In the genomic region with DNA sequence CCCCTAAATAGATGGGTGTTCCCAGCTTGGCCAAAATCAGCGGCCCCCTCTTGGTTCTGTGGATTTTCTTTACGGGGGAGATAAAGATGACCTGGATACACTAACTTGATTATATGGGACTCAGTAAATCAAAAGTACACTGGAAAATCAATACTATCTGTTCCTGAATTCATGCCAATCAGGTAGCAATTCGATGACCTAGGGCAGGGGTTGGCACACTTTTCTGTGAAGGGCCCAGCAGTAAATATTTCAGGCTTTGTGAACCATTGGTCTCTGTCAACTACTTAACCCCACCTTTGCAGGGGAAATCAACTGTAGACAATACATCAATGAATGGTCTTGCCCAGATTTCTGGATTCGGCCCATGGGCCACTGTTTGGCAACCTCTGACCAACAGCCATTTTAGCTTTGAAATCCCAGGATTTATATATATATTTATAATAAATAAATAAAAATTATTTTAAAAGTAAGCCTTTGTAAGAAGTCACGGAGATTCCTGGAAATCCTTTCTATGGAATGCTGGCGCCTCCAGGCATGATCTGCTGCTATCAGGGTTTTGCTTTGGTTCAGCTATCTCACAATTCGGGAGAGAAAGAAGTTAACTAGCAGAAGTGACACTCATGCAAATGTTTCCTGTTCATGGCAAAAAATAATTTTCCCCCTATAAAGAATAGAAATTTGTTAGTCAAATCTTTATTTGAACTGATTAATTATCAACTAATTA, we compare ENCODE assay signal across 2 cellular contexts.
TF ChIP-seq lines count a peak whose summit lies in the region.

No MANE protein-coding gene starts in this region.

TF ChIP-seq in liver, 16 proteins besides CTCF, POLR2A, EP300 and RAD21:
- TF ChIP-seq JUND (IDR thresholded peaks at IDR 0.05) (no peak), ZBTB33 (IDR thresholded peaks at IDR 0.05) (peak; percentile 57), GABPA (IDR thresholded peaks at IDR 0.05 in 1 of 2, conservative IDR thresholded peaks at IDR 0.05 in 1 of 2) (no peak), RXRA (IDR thresholded peaks at IDR 0.05) (peak; percentile 69 to 71), HNF4A (conservative IDR thresholded peaks at IDR 0.05) (peak; percentile 64 to 68), YY1 (IDR thresholded peaks at IDR 0.05) (peak; percentile 37), TAF1 (conservative IDR thresholded peaks at IDR 0.05) (no peak), NR2F2 (IDR thresholded peaks at IDR 0.05) (no peak), EGR1 (IDR thresholded peaks at IDR 0.05; ENCODE audit: low read depth in 2 of 2) (no peak), SP1 (IDR thresholded peaks at IDR 0.05) (peak; percentile 61), FOXA2 (IDR thresholded peaks at IDR 0.05) (peak; percentile 32)
- TF ChIP-seq, protein P1, sequence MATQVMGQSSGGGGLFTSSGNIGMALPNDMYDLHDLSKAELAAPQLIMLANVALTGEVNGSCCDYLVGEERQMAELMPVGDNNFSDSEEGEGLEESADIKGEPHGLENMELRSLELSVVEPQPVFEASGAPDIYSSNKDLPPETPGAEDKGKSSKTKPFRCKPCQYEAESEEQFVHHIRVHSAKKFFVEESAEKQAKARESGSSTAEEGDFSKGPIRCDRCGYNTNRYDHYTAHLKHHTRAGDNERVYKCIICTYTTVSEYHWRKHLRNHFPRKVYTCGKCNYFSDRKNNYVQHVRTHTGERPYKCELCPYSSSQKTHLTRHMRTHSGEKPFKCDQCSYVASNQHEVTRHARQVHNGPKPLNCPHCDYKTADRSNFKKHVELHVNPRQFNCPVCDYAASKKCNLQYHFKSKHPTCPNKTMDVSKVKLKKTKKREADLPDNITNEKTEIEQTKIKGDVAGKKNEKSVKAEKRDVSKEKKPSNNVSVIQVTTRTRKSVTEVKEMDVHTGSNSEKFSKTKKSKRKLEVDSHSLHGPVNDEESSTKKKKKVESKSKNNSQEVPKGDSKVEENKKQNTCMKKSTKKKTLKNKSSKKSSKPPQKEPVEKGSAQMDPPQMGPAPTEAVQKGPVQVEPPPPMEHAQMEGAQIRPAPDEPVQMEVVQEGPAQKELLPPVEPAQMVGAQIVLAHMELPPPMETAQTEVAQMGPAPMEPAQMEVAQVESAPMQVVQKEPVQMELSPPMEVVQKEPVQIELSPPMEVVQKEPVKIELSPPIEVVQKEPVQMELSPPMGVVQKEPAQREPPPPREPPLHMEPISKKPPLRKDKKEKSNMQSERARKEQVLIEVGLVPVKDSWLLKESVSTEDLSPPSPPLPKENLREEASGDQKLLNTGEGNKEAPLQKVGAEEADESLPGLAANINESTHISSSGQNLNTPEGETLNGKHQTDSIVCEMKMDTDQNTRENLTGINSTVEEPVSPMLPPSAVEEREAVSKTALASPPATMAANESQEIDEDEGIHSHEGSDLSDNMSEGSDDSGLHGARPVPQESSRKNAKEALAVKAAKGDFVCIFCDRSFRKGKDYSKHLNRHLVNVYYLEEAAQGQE (IDR thresholded peaks at IDR 0.05), result peak; percentile 22
- TF ChIP-seq, protein P2, sequence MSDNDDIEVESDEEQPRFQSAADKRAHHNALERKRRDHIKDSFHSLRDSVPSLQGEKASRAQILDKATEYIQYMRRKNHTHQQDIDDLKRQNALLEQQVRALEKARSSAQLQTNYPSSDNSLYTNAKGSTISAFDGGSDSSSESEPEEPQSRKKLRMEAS (IDR thresholded peaks at IDR 0.05), result peak; percentile 25

TF ChIP-seq in HepG2, 621 proteins besides CTCF, POLR2A, EP300 and RAD21:
- no peak for TF ChIP-seq ZIK1 (CRISPR knock-in tag; IDR thresholded peaks at IDR 0.05; ENCODE audit: borderline replicate concordance, low read depth)
- TF ChIP-seq SPEN (CRISPR knock-in tag; IDR thresholded peaks at IDR 0.05; ENCODE audit: low read depth), result no peak
- no peak for TF ChIP-seq ZNF263 (CRISPR knock-in tag; IDR thresholded peaks at IDR 0.05)
- TF ChIP-seq HIVEP1 (CRISPR knock-in tag; IDR thresholded peaks at IDR 0.05), result no peak
- no peak for TF ChIP-seq ZSCAN22 (CRISPR knock-in tag; IDR thresholded peaks at IDR 0.05)
- TF ChIP-seq, protein P1 (IDR thresholded peaks at IDR 0.05; ENCODE audit: borderline replicate concordance in 1 of 2, low read depth in 1 of 2, low read length in 2 of 2), result no peak
- TF ChIP-seq ZNF724P (CRISPR knock-in tag; IDR thresholded peaks at IDR 0.05; ENCODE audit: borderline replicate concordance), result no peak
- no peak for TF ChIP-seq SRSF9 (IDR thresholded peaks at IDR 0.05; ENCODE audit: borderline replicate concordance, insufficient read depth, low read depth, low read length, poor library complexity, severe bottlenecking)
- TF ChIP-seq NFIC (IDR thresholded peaks at IDR 0.05; ENCODE audit: low read length), result no peak
- no peak for TF ChIP-seq KLF13 (CRISPR knock-in tag; IDR thresholded peaks at IDR 0.05)
- TF ChIP-seq REXO4 (CRISPR knock-in tag; IDR thresholded peaks at IDR 0.05; ENCODE audit: borderline replicate concordance), result no peak
